Comparison of ENCODE assay signal across 19 cellular contexts in genomic region chr9:126239515-126239914, GRCh38.
DNase-seq lines count a peak whose midpoint lies in the region; ATAC-seq and TF ChIP-seq lines count a peak whose summit lies in the region.
"Had no signal": no experiment of that assay in that cellular context is flagged by ENCODE, and none has a peak within 500 bp of the region (broad histone marks: within the 10 kb centered on the region; RNA-seq: fewer than 3 reads in every experiment).

No MANE protein-coding gene starts in this region.

- H3K9me3 Mint-ChIP-seq in activated CD4-positive, alpha-beta T cell treated with anti-CD3 and anti-CD28 coated beads, Interleukin-2, amount 10 ng/mL, durations not matched to agents 24 days and 14 days: no peaks in the 10 kb centered on the region
- peaks cover 16% of the 10 kb centered on the region for H3K9me3 Mint-ChIP-seq in chondrocyte (ENCODE audit: low read depth)

- H3K4me2 ChIP-seq in smooth muscle cell: no peak overlapping the region
- H3K4me2 ChIP-seq: A549; BLaER1 treated with 17β-estradiol and CSF1 and Interleukin-3, amounts not matched to agents 10 nM and 100 nM had no signal

- no peak overlapping the region for H3K27ac ChIP-seq in aorta (ENCODE audit: low read depth in 1 of 2, low read length in 2 of 2)
- H3K27ac ChIP-seq in smooth muscle cell (ENCODE audit: low read depth): no peak overlapping the region
- H3K27ac ChIP-seq: 22Rv1; A549; BLaER1 treated with 17β-estradiol and CSF1 and Interleukin-3, amounts not matched to agents 10 nM and 100 nM; C4-2B had no signal

- no peaks in the 10 kb centered on the region for H3K36me3 ChIP-seq in aorta (ENCODE audit: control insufficient read depth in 1 of 2, insufficient read depth in 2 of 2, low read length in 1 of 2)
- no peaks in the 10 kb centered on the region for H3K36me3 ChIP-seq in smooth muscle cell (ENCODE audit: low read depth)
- H3K36me3 ChIP-seq: BLaER1 treated with 17β-estradiol and CSF1 and Interleukin-3, amounts not matched to agents 10 nM and 100 nM had no signal

- TF ChIP-seq CTCF in chondrocyte (IDR thresholded peaks at IDR 0.05): no peak
- no peak for TF ChIP-seq CTCF in smooth muscle cell (IDR thresholded peaks at IDR 0.05; ENCODE audit: borderline replicate concordance, insufficient read depth, poor library complexity, severe bottlenecking)

- H3K4me3 ChIP-seq in aorta (ENCODE audit: low read length in 2 of 2) (no peak overlapping the region), smooth muscle cell (no peak overlapping the region)
- H3K4me3 ChIP-seq: A549; BLaER1 treated with 17β-estradiol and CSF1 and Interleukin-3, amounts not matched to agents 10 nM and 100 nM had no signal

- H2AFZ ChIP-seq in smooth muscle cell (ENCODE audit: low read depth): no peak overlapping the region

- H3K27ac Mint-ChIP-seq in activated CD4-positive, alpha-beta T cell treated with anti-CD3 and anti-CD28 coated beads, Interleukin-2, amount 10 ng/mL, durations not matched to agents 24 days and 14 days: no peak overlapping the region
- H3K27ac Mint-ChIP-seq in chondrocyte (ENCODE audit: unreplicated experiment): no peak overlapping the region
- H3K27ac Mint-ChIP-seq: B cell; CD4-positive, alpha-beta T cell; CD8-positive, alpha-beta T cell had no signal

- H3F3A ChIP-seq in smooth muscle cell (ENCODE audit: low read depth): no peaks in the 10 kb centered on the region

- WGBS in aorta, 2 donors: 93 to 95% methylated on average over 4 of the region's 4 CpGs
- WGBS in smooth muscle cell (ENCODE audit: low lambda C conversion rate): 93% methylated on average over 4 of the region's 4 CpGs

- DNase-seq in activated CD4-positive, alpha-beta T cell treated with anti-CD3 and anti-CD28 coated beads, Interleukin-2, amount 10 ng/mL, durations not matched to agents 24 days and 14 days: peak; percentile 46
- DNase-seq in activated CD4-positive, alpha-beta T cell treated with anti-CD3 and anti-CD28 coated beads for 1 hour: no peak
- DNase-seq in chondrocyte (ENCODE audit: low spot score) (peak; percentile 26), mesenteric fat pad (ENCODE audit: low spot score) (peak; percentile 53), aorta (no peak), NCI-H1436 treated with DMSO at 0.1 percent for 48 hours (lab: John Stamatoyannopoulos, UW) (no peak), smooth muscle cell (lab: John Stamatoyannopoulos, UW; ENCODE audit: unreplicated experiment) (no peak)
- DNase-seq: AML-193; Caco-2; Calu3; CD4-positive, alpha-beta T cell; CD8-positive, alpha-beta T cell; DMS79 treated with DMSO at 0.1 percent for 48 hours; GF-D8 had no signal

- H3K27me3 ChIP-seq in aorta (ENCODE audit: control insufficient read depth in 1 of 2, insufficient read depth in 2 of 2, low read length in 1 of 2): no peaks in the 10 kb centered on the region
- peaks cover 11% of the 10 kb centered on the region for H3K27me3 ChIP-seq in smooth muscle cell (ENCODE audit: low read depth)
- H3K27me3 ChIP-seq: BLaER1 treated with 17β-estradiol and CSF1 and Interleukin-3, amounts not matched to agents 10 nM and 100 nM had no signal

- no peaks in the 10 kb centered on the region for H3K79me2 ChIP-seq in smooth muscle cell (ENCODE audit: low read depth)

- ATAC-seq in aorta (ENCODE audit: low FRiP score): peak; percentile 36
- ATAC-seq: A549; CD8-positive, alpha-beta T cell had no signal

- H4K20me1 ChIP-seq in smooth muscle cell (ENCODE audit: low read depth): no peaks in the 10 kb centered on the region
- H4K20me1 ChIP-seq: BLaER1 treated with 17β-estradiol and CSF1 and Interleukin-3, amounts not matched to agents 10 nM and 100 nM had no signal

- peaks cover 1% of the 10 kb centered on the region for H3K27me3 Mint-ChIP-seq in activated CD4-positive, alpha-beta T cell treated with anti-CD3 and anti-CD28 coated beads, Interleukin-2, amount 10 ng/mL, durations not matched to agents 24 days and 14 days
- H3K27me3 Mint-ChIP-seq in chondrocyte (ENCODE audit: low read depth): peaks cover 4% of the 10 kb centered on the region

- no peak overlapping the region for H3K9ac ChIP-seq in smooth muscle cell (ENCODE audit: low read depth)
- H3K9ac ChIP-seq: BLaER1 treated with 17β-estradiol and CSF1 and Interleukin-3, amounts not matched to agents 10 nM and 100 nM had no signal

- H3K36me3 Mint-ChIP-seq in activated CD4-positive, alpha-beta T cell treated with anti-CD3 and anti-CD28 coated beads, Interleukin-2, amount 10 ng/mL, durations not matched to agents 24 days and 14 days (ENCODE audit: low read depth): no peaks in the 10 kb centered on the region
- H3K36me3 Mint-ChIP-seq in chondrocyte (ENCODE audit: low read depth): peaks cover 3% of the 10 kb centered on the region
- H3K36me3 Mint-ChIP-seq: CD8-positive, alpha-beta T cell had no signal

- H3K4me1 Mint-ChIP-seq in activated CD4-positive, alpha-beta T cell treated with anti-CD3 and anti-CD28 coated beads, Interleukin-2, amount 10 ng/mL, durations not matched to agents 24 days and 14 days: no peaks in the 10 kb centered on the region
- no peaks in the 10 kb centered on the region for H3K4me1 Mint-ChIP-seq in chondrocyte (ENCODE audit: low read depth)

- no peak overlapping the region for H3K4me3 Mint-ChIP-seq in activated CD4-positive, alpha-beta T cell treated with anti-CD3 and anti-CD28 coated beads, Interleukin-2, amount 10 ng/mL, durations not matched to agents 24 days and 14 days
- no peak overlapping the region for H3K4me3 Mint-ChIP-seq in chondrocyte (ENCODE audit: unreplicated experiment)
- H3K4me3 Mint-ChIP-seq: B cell; CD4-positive, alpha-beta T cell; CD8-positive, alpha-beta T cell had no signal

- H3K4me1 ChIP-seq in aorta (ENCODE audit: control insufficient read depth in 1 of 2, insufficient read depth in 2 of 2, low read length in 2 of 2) (no peaks in the 10 kb centered on the region), smooth muscle cell (ENCODE audit: low read depth) (no peaks in the 10 kb centered on the region)
- H3K4me1 ChIP-seq: A549, Caco-2 had no signal

- H3K9me3 ChIP-seq in aorta (ENCODE audit: control insufficient read depth, low read length) (no peaks in the 10 kb centered on the region), smooth muscle cell (replicated peaks; ENCODE audit: low read depth) (no peaks in the 10 kb centered on the region)

- intact Hi-C loops in activated CD4-positive, alpha-beta T cell treated with anti-CD3 and anti-CD28 coated beads, Interleukin-2, amount 10 ng/mL, durations not matched to agents 24 days and 14 days (cut with micrococcal nuclease): no loop called here
- intact Hi-C loops in aorta (cut with DNase I): no loop called here

Comparison
In these comparisons a context has a peak if more than half of its experiments do, and no peak if none do; other contexts are left out.
1. DNase-seq: peak in activated CD4-positive, alpha-beta T cell treated with anti-CD3 and anti-CD28 coated beads, Interleukin-2, amount 10 ng/mL, durations not matched to agents 24 days and 14 days (single experiment), chondrocyte (single experiment) and mesenteric fat pad (single experiment); none in activated CD4-positive, alpha-beta T cell treated with anti-CD3 and anti-CD28 coated beads for 1 hour (single experiment), aorta (0 of 2), NCI-H1436 treated with DMSO at 0.1 percent for 48 hours (single experiment) and smooth muscle cell (single experiment).